Comparison of ENCODE assay signal across 1 cellular context in the genomic region with DNA sequence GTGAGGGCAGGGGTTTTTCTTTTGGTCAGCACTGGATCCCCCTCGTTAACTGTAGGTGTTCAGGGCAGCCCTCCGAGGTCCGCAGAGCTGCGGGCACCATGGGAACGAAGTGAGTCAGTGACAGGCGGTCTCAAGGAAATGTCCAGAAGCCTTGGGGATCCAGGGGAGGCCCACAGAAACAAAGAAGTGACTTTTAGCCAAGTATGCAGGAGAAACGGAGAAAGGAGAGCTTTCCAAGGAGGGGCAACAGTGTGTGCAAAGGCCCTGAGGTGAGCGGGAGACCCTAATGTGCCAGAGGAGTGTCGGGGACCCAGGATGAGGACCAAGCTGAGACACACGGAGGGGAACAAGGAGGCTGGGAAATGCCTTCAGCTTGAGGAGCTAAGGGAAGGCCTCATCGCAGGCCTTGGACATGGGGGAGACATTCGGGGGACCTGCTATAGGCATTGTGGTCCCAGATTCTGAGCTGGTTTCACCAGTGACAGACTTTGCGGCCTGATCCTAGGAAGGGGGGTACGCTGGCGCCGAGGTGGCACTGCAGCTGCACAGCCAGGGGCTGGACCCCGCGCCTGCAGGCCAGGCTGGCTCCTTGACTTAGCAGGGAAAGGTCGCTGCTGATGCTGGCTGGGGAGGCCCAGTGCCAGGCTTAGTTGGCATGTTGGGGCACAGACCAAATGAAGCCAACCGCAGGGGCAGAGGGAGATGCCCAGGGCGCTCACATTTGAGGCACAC.
TF ChIP-seq lines count a peak whose summit lies in the region.

No MANE protein-coding gene starts in this region.

TF ChIP-seq in H1, 55 proteins besides CTCF, POLR2A, EP300 and RAD21:
- TF ChIP-seq ASH2L (IDR thresholded peaks at IDR 0.05; ENCODE audit: low read length) (no peak), KDM1A (IDR thresholded peaks at IDR 0.05; ENCODE audit: borderline replicate concordance, low read length) (peak; percentile 83; the same call in 1 of the 2 replicates)
